ENCODE assay signal across 25 cellular contexts in the genomic region with DNA sequence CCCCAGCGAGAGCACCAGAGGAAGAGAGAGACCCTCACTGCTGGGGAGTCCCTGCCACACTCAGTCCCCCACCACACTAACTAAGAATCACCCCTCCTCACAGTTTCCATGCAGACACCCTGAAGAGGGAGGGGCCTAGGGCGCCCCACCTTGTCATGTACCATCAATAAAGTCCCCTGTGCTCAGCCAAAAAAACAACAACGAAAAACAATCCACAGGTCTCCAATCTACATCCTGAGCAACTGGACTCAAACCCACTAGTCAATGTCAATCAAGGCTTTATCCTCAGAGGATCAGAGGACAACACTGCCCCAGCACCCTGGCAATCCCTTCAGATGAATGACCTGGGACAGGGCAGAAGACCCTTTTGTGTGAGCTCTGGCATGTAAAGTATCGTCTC.
"Had no signal": no experiment of that assay in that cellular context is flagged by ENCODE, and none has a peak within 500 bp of the region (broad histone marks: within the 10 kb centered on the region; RNA-seq: fewer than 3 reads in every experiment).

No MANE protein-coding gene starts in this region.

- H3K27ac ChIP-seq: heart right ventricle, hepatocyte, left ventricle myocardium inferior, ovary, prostate gland, skin epidermis, stomach, testis, thyroid gland, transverse colon, upper lobe of right lung had no signal

- H3K36me3 Mint-ChIP-seq: naive thymus-derived CD4-positive, alpha-beta T cell; natural killer cell treated with Interleukin-12 subunit alpha and Interleukin-12 subunit beta and Interleukin-15 and Interleukin-18, amount 100 ng/mL, for 72 hours; stimulated activated naive B cell treated with anti-CD40 and anti-IgM and Interleukin-4, amounts not matched to agents 10 μg/mL and 1 μg/mL and 100 μg/mL, for 72 hours had no signal

- H3K36me3 ChIP-seq: heart right ventricle, left ventricle myocardium inferior, ovary, prostate gland, stomach, thyroid gland, transverse colon, upper lobe of right lung had no signal

- H3K27ac Mint-ChIP-seq: naive thymus-derived CD4-positive, alpha-beta T cell; natural killer cell treated with Interleukin-12 subunit alpha and Interleukin-12 subunit beta and Interleukin-15 and Interleukin-18, amount 100 ng/mL, for 72 hours; stimulated activated naive B cell treated with anti-CD40 and anti-IgM and Interleukin-4, amounts not matched to agents 10 μg/mL and 1 μg/mL and 100 μg/mL, for 72 hours had no signal

- H3K9me3 Mint-ChIP-seq: natural killer cell treated with Interleukin-12 subunit alpha and Interleukin-12 subunit beta and Interleukin-15 and Interleukin-18, amount 100 ng/mL, for 72 hours had no signal

- ATAC-seq: heart right ventricle; mucosa of descending colon; naive thymus-derived CD4-positive, alpha-beta T cell; natural killer cell treated with Interleukin-12 subunit alpha and Interleukin-12 subunit beta and Interleukin-15 and Interleukin-18, amount 100 ng/mL, for 72 hours; right cardiac atrium; sciatic nerve; stimulated activated naive B cell treated with anti-CD40 and anti-IgM and Interleukin-4, amounts not matched to agents 10 μg/mL and 1 μg/mL and 100 μg/mL, for 72 hours; stimulated activated naive CD8-positive, alpha-beta T cell treated with anti-CD3 and anti-CD28 coated beads, Interleukin-15, Interleukin-2, amounts not matched to agents 100 U/mL and 50 U/mL, for 24 hours; upper lobe of right lung had no signal

- H3K79me2 ChIP-seq: hepatocyte had no signal

- H3K4me3 Mint-ChIP-seq: naive thymus-derived CD4-positive, alpha-beta T cell; natural killer cell treated with Interleukin-12 subunit alpha and Interleukin-12 subunit beta and Interleukin-15 and Interleukin-18, amount 100 ng/mL, for 72 hours; neural crest cell; stimulated activated naive B cell treated with anti-CD40 and anti-IgM and Interleukin-4, amounts not matched to agents 10 μg/mL and 1 μg/mL and 100 μg/mL, for 72 hours had no signal

- H3K4me3 ChIP-seq: heart right ventricle, hepatocyte, left ventricle myocardium inferior, lung, mucosa of descending colon, ovary, prostate gland, skin epidermis, stomach, testis, thyroid gland, transverse colon, upper lobe of right lung had no signal

- H3K4me1 ChIP-seq: heart right ventricle, left ventricle myocardium inferior, prostate gland, testis, transverse colon, upper lobe of right lung had no signal

- H3K27me3 Mint-ChIP-seq: natural killer cell treated with Interleukin-12 subunit alpha and Interleukin-12 subunit beta and Interleukin-15 and Interleukin-18, amount 100 ng/mL, for 72 hours; stimulated activated naive B cell treated with anti-CD40 and anti-IgM and Interleukin-4, amounts not matched to agents 10 μg/mL and 1 μg/mL and 100 μg/mL, for 72 hours had no signal

- H3K27me3 ChIP-seq: hepatocyte, ovary, testis had no signal

- H3K9me3 ChIP-seq: left ventricle myocardium inferior, mucosa of descending colon, ovary, prostate gland, stomach, testis, thyroid gland, transverse colon, upper lobe of right lung had no signal

- H2AFZ ChIP-seq: hepatocyte had no signal

- H3K4me2 ChIP-seq: hepatocyte had no signal

- DNase-seq: heart right ventricle; islet precursor cell; left ventricle myocardium inferior; mucosa of descending colon; naive thymus-derived CD4-positive, alpha-beta T cell; ovary; right cardiac atrium; stimulated activated CD4-positive, alpha-beta T cell treated with anti-CD3 and anti-CD28 coated beads, Interleukin-12 subunit alpha, Interleukin-12 subunit beta, amount 100 ng/mL, for 4 hours; stimulated activated CD4-positive, alpha-beta T cell treated with anti-CD3 and anti-CD28 coated beads, Interleukin-15, amount 100 ng/mL, for 24 hours; stimulated activated CD4-positive, alpha-beta T cell treated with anti-CD3 and anti-CD28 coated beads, Interleukin-2, amount 100 ng/mL, for 24 hours; stimulated activated CD4-positive, alpha-beta T cell treated with anti-CD3 and anti-CD28 coated beads, Interleukin-4, amount 100 ng/mL, for 1 hour; stimulated activated naive B cell treated with anti-CD40 and anti-IgM and Interleukin-4, amounts not matched to agents 10 μg/mL and 1 μg/mL and 100 μg/mL, for 72 hours; stimulated activated naive CD8-positive, alpha-beta T cell treated with anti-CD3 and anti-CD28 coated beads, Interleukin-15, Interleukin-2, amounts not matched to agents 100 U/mL and 50 U/mL, for 24 hours; stomach; testis; transverse colon; upper lobe of right lung had no signal

- H3K4me1 Mint-ChIP-seq: naive thymus-derived CD4-positive, alpha-beta T cell; neural crest cell; stimulated activated naive B cell treated with anti-CD40 and anti-IgM and Interleukin-4, amounts not matched to agents 10 μg/mL and 1 μg/mL and 100 μg/mL, for 72 hours had no signal
